Comparison of ENCODE assay signal across 11 cellular contexts in the genomic region with DNA sequence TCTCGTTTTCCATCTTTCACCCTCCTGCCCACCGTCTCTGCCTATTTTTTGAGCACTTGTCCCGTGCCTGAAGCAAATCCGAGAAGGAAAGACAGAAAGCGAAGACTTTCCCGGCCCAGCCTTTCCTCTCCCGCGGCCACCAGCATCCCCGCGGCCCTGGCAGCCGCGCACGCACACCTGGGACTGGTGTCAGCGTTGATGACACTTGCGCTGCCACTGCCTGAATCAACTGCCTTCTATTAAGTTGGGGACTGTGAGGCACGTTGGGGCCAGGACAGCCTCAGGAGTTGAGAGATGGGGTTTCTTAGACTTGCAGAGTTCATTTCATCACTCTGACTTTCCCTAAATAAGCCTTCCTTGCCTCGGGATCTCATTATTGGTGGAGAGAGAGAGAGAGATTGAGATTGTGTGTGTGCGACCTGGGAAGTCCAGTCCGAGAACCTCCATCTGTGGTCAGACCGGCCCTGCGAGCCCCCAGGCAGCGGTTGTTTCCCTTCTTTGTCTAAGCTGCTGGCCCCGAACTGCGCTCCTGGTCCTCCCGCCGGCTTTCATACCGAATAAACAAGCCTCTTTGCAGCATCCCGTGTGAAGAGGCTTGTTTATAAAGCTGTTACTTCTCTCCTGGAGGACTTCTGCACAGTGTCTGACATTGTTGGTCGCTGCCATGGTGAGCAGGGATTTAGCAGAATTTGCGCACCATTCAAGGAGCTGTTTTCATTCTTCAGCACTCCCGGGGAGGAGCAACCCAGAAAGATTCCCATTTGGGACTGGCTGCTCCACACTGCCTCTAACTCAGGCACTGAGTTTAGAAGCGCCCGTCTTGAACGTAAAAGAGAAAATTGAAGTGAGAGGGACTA. TPM values are rescaled to one million over a fixed set of nuclear protein-coding genes. Genes with fewer than 3 reads are reported as not detected.
A peak's percentile ranks its signal among the peaks of the same experiment; 100 is the strongest.
DNase-seq lines count a peak whose midpoint lies in the region; ATAC-seq and TF ChIP-seq lines count a peak whose summit lies in the region.
"Had no signal": no experiment of that assay in that cellular context is flagged by ENCODE, and none has a peak within 500 bp of the region (broad histone marks: within the 10 kb centered on the region; RNA-seq: fewer than 3 reads in every experiment).

No MANE protein-coding gene starts in this region.

- WGBS in upper lobe of left lung, 2 donors, result 3 to 4% methylated on average over 34 of the region's 34 CpGs

- H3K4me3 ChIP-seq in endocrine pancreas (ENCODE audit: control insufficient read depth, insufficient read depth, low read length), result peak overlapping the region; percentile 47
- peak overlapping the region in 3 of 4 donors; percentile 29 to 47 (median 34) for H3K4me3 ChIP-seq in upper lobe of left lung
- H3K4me3 ChIP-seq: K562 had no signal

- H3K36me3 ChIP-seq in endocrine pancreas (ENCODE audit: control insufficient read depth, insufficient read depth, low read length) (no peaks in the 10 kb centered on the region), upper lobe of left lung (no peaks in the 10 kb centered on the region)

- no peak for TF ChIP-seq CTCF in mesothelial cell of epicardium (IDR thresholded peaks at IDR 0.05; ENCODE audit: unreplicated experiment)
- no peak for TF ChIP-seq CTCF in upper lobe of left lung (IDR thresholded peaks at IDR 0.05)

- H3K4me1 ChIP-seq in endocrine pancreas (ENCODE audit: control insufficient read depth, insufficient read depth, low read length), result no peaks in the 10 kb centered on the region
- H3K4me1 ChIP-seq in upper lobe of left lung, result peaks cover 13 to 25% (median 15%) of the 10 kb centered on the region in 4 donors

- H3K4me3 Mint-ChIP-seq in activated T-cell treated with anti-CD3 and anti-CD28 coated beads, Interleukin-2, amount 50 U/mL, for 24 hours, result peak overlapping the region; percentile 25
- H3K4me3 Mint-ChIP-seq in mesothelial cell of epicardium, result peak overlapping the region; percentile 70

- H3K27me3 ChIP-seq in endocrine pancreas (ENCODE audit: control insufficient read depth, insufficient read depth, low read length) (no peaks in the 10 kb centered on the region), upper lobe of left lung (peaks cover 0 to 20% (median 8%) of the 10 kb centered on the region in 4 donors)

- no peak overlapping the region for H3K27ac ChIP-seq in upper lobe of left lung

- H3K36me3 Mint-ChIP-seq in activated T-cell treated with anti-CD3 and anti-CD28 coated beads, Interleukin-2, amount 50 U/mL, for 24 hours (ENCODE audit: low read depth), result no peaks in the 10 kb centered on the region
- no peaks in the 10 kb centered on the region for H3K36me3 Mint-ChIP-seq in mesothelial cell of epicardium

- ATAC-seq in upper lobe of left lung (ENCODE audit: low FRiP score in 2 of 2) (peak in 1 of 2 donors; percentile 29), GM19397 (IDR thresholded peaks at IDR 0.05; ENCODE audit: unreplicated experiment) (no peak)
- ATAC-seq: K562 had no signal

- peaks cover 48% of the 10 kb centered on the region for H3K27me3 Mint-ChIP-seq in activated T-cell treated with anti-CD3 and anti-CD28 coated beads, Interleukin-2, amount 50 U/mL, for 24 hours
- peaks cover 51% of the 10 kb centered on the region for H3K27me3 Mint-ChIP-seq in mesothelial cell of epicardium (ENCODE audit: low read depth)

- no peak overlapping the region for H3K27ac Mint-ChIP-seq in activated T-cell treated with anti-CD3 and anti-CD28 coated beads, Interleukin-2, amount 50 U/mL, for 24 hours
- no peak overlapping the region for H3K27ac Mint-ChIP-seq in mesothelial cell of epicardium

- no peak for TF ChIP-seq EP300 in upper lobe of left lung (IDR thresholded peaks at IDR 0.05)

- H3K9me3 Mint-ChIP-seq in activated T-cell treated with anti-CD3 and anti-CD28 coated beads, Interleukin-2, amount 50 U/mL, for 24 hours, result no peaks in the 10 kb centered on the region
- H3K9me3 Mint-ChIP-seq in mesothelial cell of epicardium, result no peaks in the 10 kb centered on the region

- no peak overlapping the region for H3K9ac ChIP-seq in endocrine pancreas (ENCODE audit: control insufficient read depth, insufficient read depth, low read length)

- TF ChIP-seq POLR2A in upper lobe of left lung (IDR thresholded peaks at IDR 0.05), result no peak

- peaks cover 11% of the 10 kb centered on the region for H3K4me1 Mint-ChIP-seq in activated T-cell treated with anti-CD3 and anti-CD28 coated beads, Interleukin-2, amount 50 U/mL, for 24 hours (ENCODE audit: low read depth)
- H3K4me1 Mint-ChIP-seq in mesothelial cell of epicardium, result peaks cover 19% of the 10 kb centered on the region

- H3K9me3 ChIP-seq in endocrine pancreas (ENCODE audit: control insufficient read depth, low read length) (no peaks in the 10 kb centered on the region), upper lobe of left lung (no peaks in the 10 kb centered on the region)

- DNase-seq in activated T-cell treated with anti-CD3 and anti-CD28 coated beads, Interleukin-2, amount 50 U/mL, for 24 hours, result no peak
- no peak for DNase-seq in activated T-cell treated with anti-CD3 and anti-CD28 coated beads, Interleukin-2, amount 50 U/mL, for 48 hours
- DNase-seq in mesothelial cell of epicardium (ENCODE audit: low spot score in 2 of 2, unreplicated experiment in 2 of 2) (no peak), upper lobe of left lung (peak in 1 of 2 donors; percentile 65), NOMO-1 (lab: John Stamatoyannopoulos, UW; ENCODE audit: unreplicated experiment in 2 of 2) (no peak)
- no peak for DNase-seq in NK-92 treated with Interleukin-12 subunit alpha and Interleukin-12 subunit beta, amount 100 ng/mL, for 24 hours (lab: John Stamatoyannopoulos, UW)
- DNase-seq: amniotic stem cell had no signal

RNA-seq across cellular contexts. Expression of gene PDZRN4, which starts 1.5 kb away (rescaled TPM):
- total RNA-seq in mesothelial cell of epicardium (1.4 to 1.5 TPM (median 1.4 TPM) in 3 replicates), upper lobe of left lung (1 to 10 TPM in 1 of 6 donors, under 1 TPM in 4, not detected in 1; 0.17 to 1.3 (median 0.61) TPM)
- total RNA-seq: K562, kidney epithelial cell had no signal
